Comparison of ENCODE assay signal across 9 cellular contexts in genomic region chr7:65477326-65477725, GRCh38.
DNase-seq lines count a peak whose midpoint lies in the region; ATAC-seq and TF ChIP-seq lines count a peak whose summit lies in the region.
"Had no signal": no experiment of that assay in that cellular context is flagged by ENCODE, and none has a peak within 500 bp of the region (broad histone marks: within the 10 kb centered on the region; RNA-seq: fewer than 3 reads in every experiment).

No MANE protein-coding gene starts in this region.

- peaks cover 41% of the 10 kb centered on the region for H3K9me3 Mint-ChIP-seq in activated CD4-positive, alpha-beta T cell treated with anti-CD3 and anti-CD28 coated beads, Interleukin-2, amount 10 ng/mL, durations not matched to agents 24 days and 14 days

- no peak for TF ChIP-seq POLR2A in body of pancreas (IDR thresholded peaks at IDR 0.05)
- no peak for TF ChIP-seq POLR2A in transverse colon (IDR thresholded peaks at IDR 0.05)

- H3K4me1 ChIP-seq in body of pancreas: no peaks in the 10 kb centered on the region
- H3K4me1 ChIP-seq in transverse colon: no peaks in the 10 kb centered on the region
- H3K4me1 ChIP-seq: uterus had no signal

- H3K4me3 ChIP-seq in body of pancreas (no peak overlapping the region), retinal pigment epithelial cell (ENCODE audit: low read length) (no peak overlapping the region), transverse colon (no peak overlapping the region)
- H3K4me3 ChIP-seq: uterus had no signal

- no peaks in the 10 kb centered on the region for H3K36me3 ChIP-seq in body of pancreas (replicated peaks in 1 of 2; ENCODE audit: insufficient read depth in 1 of 2, low read depth in 2 of 2)
- H3K36me3 ChIP-seq in transverse colon: no peaks in the 10 kb centered on the region
- H3K36me3 ChIP-seq: uterus had no signal

- peak overlapping the region; percentile 5 for H3K27ac Mint-ChIP-seq in activated CD4-positive, alpha-beta T cell treated with anti-CD3 and anti-CD28 coated beads, Interleukin-2, amount 10 ng/mL, durations not matched to agents 24 days and 14 days

- H3K9me3 ChIP-seq in body of pancreas (no peaks in the 10 kb centered on the region), transverse colon (no peaks in the 10 kb centered on the region)
- H3K9me3 ChIP-seq: uterus had no signal

- H3K36me3 Mint-ChIP-seq in activated CD4-positive, alpha-beta T cell treated with anti-CD3 and anti-CD28 coated beads, Interleukin-2, amount 10 ng/mL, durations not matched to agents 24 days and 14 days (ENCODE audit: low read depth): peaks cover 30% of the 10 kb centered on the region

- intact Hi-C loops in activated CD4-positive, alpha-beta T cell treated with anti-CD3 and anti-CD28 coated beads, Interleukin-2, amount 10 ng/mL, durations not matched to agents 24 days and 14 days (cut with micrococcal nuclease): no loop called here
- intact Hi-C loops in body of pancreas (cut with DNase I) (loop anchor here (10.0 kb wide), 1 partner anchor 533 kb away; no protein-coding TSS in a partner anchor), transverse colon (cut with DNase I; ENCODE audit: low total_unique reads) (no loop called here)

- TF ChIP-seq EP300 in transverse colon (IDR thresholded peaks at IDR 0.05; ENCODE audit: low read depth): no peak

- no peaks in the 10 kb centered on the region for H3K27me3 Mint-ChIP-seq in activated CD4-positive, alpha-beta T cell treated with anti-CD3 and anti-CD28 coated beads, Interleukin-2, amount 10 ng/mL, durations not matched to agents 24 days and 14 days

- 39 to 50% methylated on average over 6 of the region's 6 CpGs for WGBS in body of pancreas, 2 donors
- WGBS in transverse colon (ENCODE audit: low coverage in 1 of 2), 2 donors: 63 to 78% methylated on average over 4 to 6 of the region's 6 CpGs

- in situ Hi-C loops in transverse colon (cut with MboI; ENCODE audit: low pct_ligation_motif_present in 1 of 4, low pct_unique_long_range_greater_than_20kb in 1 of 4, low sequenced_read_pairs in 3 of 4): no loop called here

- H3K27ac ChIP-seq in body of pancreas: no peak overlapping the region
- H3K27ac ChIP-seq in transverse colon: no peak overlapping the region
- H3K27ac ChIP-seq: uterus had no signal

- TF ChIP-seq CTCF in body of pancreas (IDR thresholded peaks at IDR 0.05): peak in 5 of 7 experiments; percentile 12 to 57 (median 33)
- TF ChIP-seq CTCF in retinal pigment epithelial cell (conservative IDR thresholded peaks at IDR 0.05; ENCODE audit: low read depth, low read length): peak; percentile 39
- no peak for TF ChIP-seq CTCF in transverse colon (IDR thresholded peaks at IDR 0.05)

- H3K4me1 Mint-ChIP-seq in activated CD4-positive, alpha-beta T cell treated with anti-CD3 and anti-CD28 coated beads, Interleukin-2, amount 10 ng/mL, durations not matched to agents 24 days and 14 days: peaks cover 29% of the 10 kb centered on the region

- H3K27me3 ChIP-seq in body of pancreas (no peaks in the 10 kb centered on the region), transverse colon (no peaks in the 10 kb centered on the region)
- H3K27me3 ChIP-seq: uterus had no signal

- peak overlapping the region; percentile 18 for H3K4me3 Mint-ChIP-seq in activated CD4-positive, alpha-beta T cell treated with anti-CD3 and anti-CD28 coated beads, Interleukin-2, amount 10 ng/mL, durations not matched to agents 24 days and 14 days

- no peak for DNase-seq in activated CD4-positive, alpha-beta T cell treated with anti-CD3 and anti-CD28 coated beads, Interleukin-2, amount 10 ng/mL, durations not matched to agents 24 days and 14 days
- no peak for DNase-seq in activated CD4-positive, alpha-beta T cell treated with anti-CD3 and anti-CD28 coated beads, Interleukin-2, amount 50 U/mL, for 1 hour
- DNase-seq in NCI-H2081 (lab: John Stamatoyannopoulos, UW): peak; percentile 44 to 70
- DNase-seq in body of pancreas: peak in 3 of 4 donors; percentile 33 to 55 (median 50)
- DNase-seq in retinal pigment epithelial cell (ENCODE audit: low read depth): no peak
- no peak for DNase-seq in SIG-M5 (lab: John Stamatoyannopoulos, UW)
- no peak for DNase-seq in activated gamma-delta T cell (lab: John Stamatoyannopoulos, UW)
- no peak for DNase-seq in transverse colon
- DNase-seq: uterus had no signal

- ATAC-seq in body of pancreas: no peak

Comparison
In these comparisons a context has a peak if more than half of its experiments do, and no peak if none do; other contexts are left out.
1. DNase-seq: peak in NCI-H2081 (2 of 2) and body of pancreas (3 of 4); none in activated CD4-positive, alpha-beta T cell treated with anti-CD3 and anti-CD28 coated beads, Interleukin-2, amount 10 ng/mL, durations not matched to agents 24 days and 14 days (single experiment), activated CD4-positive, alpha-beta T cell treated with anti-CD3 and anti-CD28 coated beads, Interleukin-2, amount 50 U/mL, for 1 hour (single experiment), retinal pigment epithelial cell (single experiment), SIG-M5 (single experiment), activated gamma-delta T cell (single experiment) and transverse colon (single experiment).
2. CTCF ChIP-seq: peak in body of pancreas (5 of 7) and retinal pigment epithelial cell (single experiment); none in transverse colon (0 of 5).